1 cellular context compared by ENCODE assay signal in the genomic region with DNA sequence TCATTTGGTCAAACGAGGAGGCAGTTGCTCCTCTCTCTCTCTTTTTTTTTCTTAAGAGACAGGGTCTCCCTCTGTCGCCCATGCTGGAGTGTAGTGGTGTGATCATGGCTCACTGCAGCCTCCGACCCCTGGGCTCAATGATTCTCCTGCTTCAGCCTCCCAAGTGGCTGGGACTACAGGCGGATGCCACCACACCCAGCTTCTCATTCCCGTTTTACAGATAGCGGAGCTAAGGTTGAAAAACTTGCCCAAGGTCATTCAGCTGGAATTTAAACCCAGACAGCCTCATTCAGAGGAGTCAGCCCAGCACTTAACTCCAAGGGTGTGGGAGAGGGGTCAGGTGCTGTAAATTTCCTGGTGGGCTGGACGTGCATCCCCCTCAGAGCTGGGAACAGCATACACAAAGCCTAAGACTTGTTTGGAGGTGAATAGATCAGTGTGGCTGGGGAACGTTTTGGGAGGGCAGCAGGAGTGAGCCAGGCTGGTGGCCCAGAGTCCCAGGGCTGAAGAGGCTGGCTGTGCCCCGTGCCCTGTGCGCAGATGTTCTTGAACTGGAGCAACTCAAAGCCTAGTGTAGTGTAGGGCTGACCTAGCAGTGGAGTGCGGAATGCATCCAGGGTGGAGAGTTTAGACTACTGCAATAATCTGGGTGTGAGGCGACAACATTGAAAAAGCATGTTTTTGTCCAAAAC.
TF ChIP-seq lines count a peak whose summit lies in the region.

No MANE protein-coding gene starts in this region.

TF ChIP-seq in IMR-90, 13 proteins besides CTCF, POLR2A, EP300 and RAD21 (continued from another document):
- TF ChIP-seq, protein P1, sequence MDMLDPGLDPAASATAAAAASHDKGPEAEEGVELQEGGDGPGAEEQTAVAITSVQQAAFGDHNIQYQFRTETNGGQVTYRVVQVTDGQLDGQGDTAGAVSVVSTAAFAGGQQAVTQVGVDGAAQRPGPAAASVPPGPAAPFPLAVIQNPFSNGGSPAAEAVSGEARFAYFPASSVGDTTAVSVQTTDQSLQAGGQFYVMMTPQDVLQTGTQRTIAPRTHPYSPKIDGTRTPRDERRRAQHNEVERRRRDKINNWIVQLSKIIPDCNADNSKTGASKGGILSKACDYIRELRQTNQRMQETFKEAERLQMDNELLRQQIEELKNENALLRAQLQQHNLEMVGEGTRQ (IDR thresholded peaks at IDR 0.05; ENCODE audit: low read depth, low read length) = no peak
- no peak for TF ChIP-seq SMC3 (IDR thresholded peaks at IDR 0.05; ENCODE audit: low read depth, low read length)
- no peak for TF ChIP-seq RFX5 (IDR thresholded peaks at IDR 0.05; ENCODE audit: low read depth, low read length)
- TF ChIP-seq FOS (IDR thresholded peaks at IDR 0.05; ENCODE audit: low read depth, low read length) = no peak
- no peak for TF ChIP-seq MAFK (IDR thresholded peaks at IDR 0.05; ENCODE audit: low read depth, low read length)
